In the genomic region with DNA sequence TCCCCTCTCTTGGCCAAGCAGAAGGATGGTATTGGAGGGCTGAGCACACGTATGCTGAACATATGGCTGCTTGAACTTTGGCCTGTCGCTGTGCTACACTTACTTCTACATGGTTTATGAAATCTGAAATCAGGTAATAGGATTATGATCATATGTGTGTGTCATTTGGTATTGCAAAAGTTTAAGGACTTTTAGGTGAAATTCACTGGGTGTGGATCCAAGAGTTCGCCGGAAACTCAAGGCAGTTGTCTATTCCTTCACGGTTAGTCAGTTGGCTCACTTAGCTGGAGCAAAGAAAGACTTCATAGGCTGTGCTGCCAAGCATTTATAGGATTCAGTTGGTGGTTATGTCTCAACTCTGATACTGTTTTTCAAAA, we compare ENCODE assay signal across 8 cellular contexts. TPM values are rescaled to one million over a fixed set of nuclear protein-coding genes. Genes with fewer than 3 reads are reported as not detected.
DNase-seq lines count a peak whose midpoint lies in the region; ATAC-seq and TF ChIP-seq lines count a peak whose summit lies in the region.

No MANE protein-coding gene starts in this region.

- intact Hi-C loops in heart right ventricle (cut with DNase I) (loop anchor here in 2 of 10 donors (5.0 to 10.0 kb wide), 2 partner anchors 65 to 68 kb away; partner anchors contain the start of gene UHMK1 (in 2 of the 2)), left cardiac atrium (cut with DNase I) (loop anchor here in 1 of 2 donors (5.0 kb wide), 1 partner anchor 65 kb away; the partner anchor contains the start of gene UHMK1), posterior cingulate gyrus (cut with DNase I) (loop anchor here (5.0 kb wide), 1 partner anchor 65 kb away; the partner anchor contains the start of gene UHMK1)

- peaks cover 4% of the 10 kb centered on the region for H3K9me3 Mint-ChIP-seq in nephron progenitor cell

- peak overlapping the region; percentile 70 for H3K27ac Mint-ChIP-seq in nephron progenitor cell

- no peaks in the 10 kb centered on the region for H3K9me3 ChIP-seq in heart right ventricle
- no peaks in the 10 kb centered on the region for H3K9me3 ChIP-seq in Peyer's patch
- no peaks in the 10 kb centered on the region for H3K9me3 ChIP-seq in ectodermal cell (ENCODE audit: control insufficient read depth, low read length)

- H3K36me3 Mint-ChIP-seq in nephron progenitor cell (ENCODE audit: low read depth), result peaks cover 19% of the 10 kb centered on the region

- H3K36me3 ChIP-seq in heart right ventricle (peaks cover 0 to 16% (median 5%) of the 10 kb centered on the region in 9 donors), Peyer's patch (peaks cover 0 to 20% (median 0%) of the 10 kb centered on the region in 3 donors), ectodermal cell (ENCODE audit: control insufficient read depth, insufficient read depth, low read length) (no peaks in the 10 kb centered on the region)

- 61 to 63% methylated on average over 5 of the region's 5 CpGs for WGBS in heart right ventricle, 2 donors
- 85 to 89% methylated on average over 5 of the region's 5 CpGs for WGBS in ectodermal cell, 2 experiments

- peaks cover 36% of the 10 kb centered on the region for H3K4me1 Mint-ChIP-seq in nephron progenitor cell

- H3K4me1 ChIP-seq in heart right ventricle, result peaks cover 0 to 47% (median 21%) of the 10 kb centered on the region in 9 donors
- H3K4me1 ChIP-seq in Peyer's patch, result peaks cover 0 to 13% (median 2%) of the 10 kb centered on the region in 4 donors
- no peaks in the 10 kb centered on the region for H3K4me1 ChIP-seq in ectodermal cell (ENCODE audit: control insufficient read depth, insufficient read depth, low read length)

- peak overlapping the region; percentile 72 to 100 (median 98) for H3K27ac ChIP-seq in heart right ventricle
- peak overlapping the region; percentile 90 to 99 (median 98) for H3K27ac ChIP-seq in Peyer's patch
- no peak overlapping the region for H3K27ac ChIP-seq in ectodermal cell (ENCODE audit: insufficient read depth, low read depth, low read length, poor library complexity, severe bottlenecking)

- H3K4me3 Mint-ChIP-seq in nephron progenitor cell, result peak overlapping the region; percentile 90

- no peak for TF ChIP-seq CTCF in heart right ventricle (IDR thresholded peaks at IDR 0.05)
- TF ChIP-seq CTCF in Peyer's patch (IDR thresholded peaks at IDR 0.05), result no peak
- no peak for TF ChIP-seq CTCF in nephron progenitor cell (IDR thresholded peaks at IDR 0.05)

- H3K4me3 ChIP-seq in heart right ventricle, result peak overlapping the region; percentile 74 to 98 (median 92)
- peak overlapping the region; percentile 76 to 87 (median 84) for H3K4me3 ChIP-seq in Peyer's patch
- H3K4me3 ChIP-seq in ectodermal cell (ENCODE audit: insufficient read depth, low read depth, low read length), result peak overlapping the region; percentile 76

- DNase-seq in heart right ventricle, result no peak
- DNase-seq in left cardiac atrium, result no peak
- DNase-seq in Peyer's patch, result peak in 1 of 3 donors; percentile 61
- DNase-seq in nephron progenitor cell, result no peak
- no peak for DNase-seq in posterior cingulate gyrus
- no peak for DNase-seq in left lobe of liver (ENCODE audit: low spot score)
- no peak for DNase-seq in activated effector memory CD4-positive, alpha-beta T cell treated with Interleukin-2 at 50 U/mL for 16 hours

- H3K27me3 ChIP-seq in heart right ventricle, result no peaks in the 10 kb centered on the region
- no peaks in the 10 kb centered on the region for H3K27me3 ChIP-seq in Peyer's patch
- peaks cover 6% of the 10 kb centered on the region for H3K27me3 ChIP-seq in ectodermal cell (ENCODE audit: control insufficient read depth, insufficient read depth, low read length, poor library complexity, severe bottlenecking)

- no peak for ATAC-seq in heart right ventricle
- no peak for ATAC-seq in left cardiac atrium
- ATAC-seq in left lobe of liver, result no peak

- H3K27me3 Mint-ChIP-seq in nephron progenitor cell (ENCODE audit: low read depth, poor library complexity), result peaks cover 3% of the 10 kb centered on the region

- peak; percentile 24 to 58 for TF ChIP-seq POLR2A in Peyer's patch (IDR thresholded peaks at IDR 0.05)

RNA-seq across cellular contexts. Expression of gene UAP1, which starts 0.9 kb away (rescaled TPM):
- total RNA-seq in heart right ventricle (10 to 100 TPM; 14.6 to 48.6 (median 19.0) TPM), left cardiac atrium (10 to 100 TPM; 36.8 to 70.3 TPM), Peyer's patch (100 to 1,000 TPM; 101 to 131 (median 122) TPM), left lobe of liver (108 TPM)
- 10 to 100 TPM; 28.3 to 32.6 TPM for polyA plus RNA-seq in heart right ventricle
- polyA plus RNA-seq in ectodermal cell (2013, experiment 1 of 4), result 29.4 TPM
- polyA plus RNA-seq in ectodermal cell (2013, experiment 2 of 4), result 30.2 TPM
- 23.5 TPM for polyA plus RNA-seq in ectodermal cell (2013, experiment 3 of 4)
- 24.5 TPM for polyA plus RNA-seq in ectodermal cell (2013, experiment 4 of 4)
